In genomic region chr1:54406339-54407181, GRCh38 we compare ENCODE assay signal across 8 cellular contexts. TPM values are rescaled to one million over a fixed set of nuclear protein-coding genes. Genes with fewer than 3 reads are reported as not detected.
DNase-seq lines count a peak whose midpoint lies in the region; ATAC-seq and TF ChIP-seq lines count a peak whose summit lies in the region.

Gene SSBP3, minus strand, starts transcription at chr1:54406394.

- 0 to 1% (median 1%) methylated on average over 72 to 99 of the region's 100 CpGs for WGBS in adipose tissue, 3 donors
- 1% methylated on average over 23 to 100 of the region's 100 CpGs for WGBS in heart left ventricle, 4 donors

- ATAC-seq in HG02642 (IDR thresholded peaks at IDR 0.05; ENCODE audit: poor library complexity, unreplicated experiment) (peak; percentile 88), T-cell (replicated peaks in 1 of 4) (peak; percentile 93 to 96 (median 95)), heart left ventricle (peak; percentile 78 to 95 (median 90)), upper lobe of right lung (peak; percentile 97)

- no peaks in the 10 kb centered on the region for H3K9me3 Mint-ChIP-seq in T-cell
- H3K9me3 Mint-ChIP-seq in progenitor cell of endocrine pancreas (ENCODE audit: low read depth): no peaks in the 10 kb centered on the region

- H3K4me3 Mint-ChIP-seq in T-cell (peak within 1 kb of the TSS; percentile 90 to 92 (median 91)), progenitor cell of endocrine pancreas (ENCODE audit: low read depth) (peak within 1 kb of the TSS; percentile 87)

- CTCF ChIA-PET in T-cell (lab: Charles Lee): interaction anchor here (0.5 to 2.5 kb wide), 14 partner anchors 26 to 389 kb away, joined by 3 to 35 read pairs (median 4); partner anchors contain the start of genes CYB5RL (in 1 of the 2) and MRPL37 (in 1 of the 2)

- TF ChIP-seq CTCF in heart left ventricle (IDR thresholded peaks at IDR 0.05) (peak in 3 of 12 donors; percentile 4 to 31 (median 15)), progenitor cell of endocrine pancreas (IDR thresholded peaks at IDR 0.05; ENCODE audit: unreplicated experiment) (peak; percentile 41), upper lobe of right lung (IDR thresholded peaks at IDR 0.05) (no peak)

- TF ChIP-seq POLR2A in GM10847 (IDR thresholded peaks at IDR 0.05; ENCODE audit: extremely low read depth, insufficient read length) (peak; percentile 72), heart left ventricle (IDR thresholded peaks at IDR 0.05) (peak; percentile 71 to 97)

- POLR2A ChIA-PET in T-cell (lab: Charles Lee): interaction anchor here (0.6 to 1.0 kb wide), 6 partner anchors 52 to 1174 kb away, joined by 3 to 21 read pairs (median 6); no protein-coding TSS in a partner anchor

- H3K27me3 Mint-ChIP-seq in T-cell (no peaks in the 10 kb centered on the region), progenitor cell of endocrine pancreas (no peaks in the 10 kb centered on the region)

- H3K36me3 Mint-ChIP-seq in T-cell (peaks cover 20% of the 10 kb centered on the region), progenitor cell of endocrine pancreas (ENCODE audit: insufficient read depth) (peaks cover 15% of the 10 kb centered on the region)

- intact Hi-C loops in heart left ventricle (cut with DNase I): loop anchor here (1.0 to 10.0 kb wide), 20 partner anchors 52 to 354 kb away; partner anchors contain the start of genes CYB5RL (in 5 of the 10), MRPL37 (in 5 of the 10), TCEANC2 (in 1 of the 10) and TMEM59 (in 1 of the 10)
- intact Hi-C loops in upper lobe of right lung (cut with DNase I): loop anchor here (5.0 kb wide), 1 partner anchor 81 kb away; no protein-coding TSS in a partner anchor

- H3K36me3 ChIP-seq in heart left ventricle (peaks cover 0 to 14% (median 4%) of the 10 kb centered on the region in 9 donors), upper lobe of right lung (peaks cover 8% of the 10 kb centered on the region)

- H3K9me3 ChIP-seq in heart left ventricle: no peaks in the 10 kb centered on the region
- H3K9me3 ChIP-seq in upper lobe of right lung: no peaks in the 10 kb centered on the region

- H3K27me3 ChIP-seq in heart left ventricle: no peaks in the 10 kb centered on the region
- H3K27me3 ChIP-seq in upper lobe of right lung: no peaks in the 10 kb centered on the region

- H3K4me1 Mint-ChIP-seq in T-cell: peaks cover 59 to 72% (median 70%) of the 10 kb centered on the region in 3 donors
- peaks cover 56% of the 10 kb centered on the region for H3K4me1 Mint-ChIP-seq in progenitor cell of endocrine pancreas (ENCODE audit: low read depth)

- H3K4me1 ChIP-seq in heart left ventricle (peaks cover 4 to 55% (median 37%) of the 10 kb centered on the region in 12 donors), upper lobe of right lung (peaks cover 41% of the 10 kb centered on the region)

- DNase-seq in NCI-H1417 (lab: John Stamatoyannopoulos, UW) (peak; percentile 94 to 95 (median 94)), T-cell (peak; percentile 84 to 94 (median 90)), heart left ventricle (peak; percentile 94 to 96 (median 94)), progenitor cell of endocrine pancreas (ENCODE audit: low spot score, unreplicated experiment) (peak; percentile 94), upper lobe of right lung (peak; percentile 96)

- peak within 1 kb of the TSS; percentile 74 to 98 (median 90) for H3K4me3 ChIP-seq in heart left ventricle
- H3K4me3 ChIP-seq in upper lobe of right lung: peak within 1 kb of the TSS; percentile 64

- H3K27ac ChIP-seq in adipose tissue (ENCODE audit: low read depth, low read length) (no peak within 1 kb of the TSS), heart left ventricle (peak within 1 kb of the TSS; percentile 72 to 97 (median 92)), upper lobe of right lung (peak within 1 kb of the TSS; percentile 78)

- H3K27ac Mint-ChIP-seq in T-cell (peak within 1 kb of the TSS; percentile 86 to 97), progenitor cell of endocrine pancreas (peak within 1 kb of the TSS; percentile 97)

RNA-seq across cellular contexts. Expression of gene SSBP3, which starts in this region (rescaled TPM):
- total RNA-seq in T-cell (10 to 100 TPM; 51.5 to 84.5 (median 69.2) TPM), heart left ventricle (10 to 100 TPM; 20.8 to 61.8 (median 48.3) TPM), progenitor cell of endocrine pancreas (149 and 161 TPM in 2 replicates), upper lobe of right lung (40.4 TPM)
- polyA plus RNA-seq in adipose tissue (10 to 100 TPM; 18.6 to 43.9 (median 37.0) TPM), heart left ventricle (10 to 100 TPM; 21.4 to 30.7 TPM)
